21 cellular contexts compared by ENCODE assay signal in the genomic region with DNA sequence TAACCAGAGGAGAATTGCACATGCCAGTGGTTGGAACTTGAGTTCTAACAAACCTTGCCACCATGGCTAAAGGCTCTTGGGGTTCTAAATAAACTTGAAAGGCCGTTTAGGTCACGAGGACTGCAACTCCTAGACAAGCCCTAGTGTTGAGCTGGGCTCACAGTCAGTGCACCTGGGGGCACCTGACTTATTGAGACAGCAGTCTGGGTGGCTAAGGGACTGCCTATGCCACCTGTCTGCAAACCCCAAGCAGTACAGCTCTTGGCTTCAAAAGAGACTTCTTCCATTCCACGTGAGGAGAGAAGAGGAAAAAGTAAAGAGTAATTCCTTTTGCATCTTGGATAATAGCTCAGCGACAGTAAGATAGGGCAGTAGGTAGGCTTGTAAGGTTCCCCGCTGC.
"Had no signal": no experiment of that assay in that cellular context is flagged by ENCODE, and none has a peak within 500 bp of the region (broad histone marks: within the 10 kb centered on the region; RNA-seq: fewer than 3 reads in every experiment).

No MANE protein-coding gene starts in this region.

- H3K27me3 ChIP-seq: Peyer's patch, SJSA1 had no signal

- DNase-seq: IMR-90, Karpas-422, KG1, MV-4-11, NCI-H1048, NCI-H1105, NCI-H1417, NCI-H1436 treated with DMSO at 0.1 percent for 48 hours, NCI-H1694, NCI-H187 treated with DMSO at 0.1 percent for 48 hours, NCI-H2029 treated with DMSO at 0.1 percent for 48 hours, NCI-H2107, NCI-H2227 treated with DMSO at 0.1 percent for 48 hours, NCI-H526 treated with DMSO at 0.1 percent for 48 hours, NCI-H748 treated with DMSO at 0.1 percent for 48 hours, PC-9, Peyer's patch, Right ventricle myocardium superior, SIG-M5 had no signal

- H3K36me3 ChIP-seq: Peyer's patch, SJSA1 had no signal

- H3K4me1 ChIP-seq: Peyer's patch, SJSA1 had no signal

- H2AFZ ChIP-seq: PC-9 had no signal

- H3K27ac ChIP-seq: PC-9, Peyer's patch, SJSA1, SK-N-MC had no signal

- H3K4me3 ChIP-seq: PC-9, Peyer's patch, SJSA1, SK-N-MC had no signal

- H3K9me3 ChIP-seq: Peyer's patch, SJSA1 had no signal

- H3K4me2 ChIP-seq: PC-9 had no signal
